Comparison of ENCODE assay signal across 16 cellular contexts in genomic region chr6:156193381-156193780, GRCh38.
DNase-seq lines count a peak whose midpoint lies in the region; ATAC-seq and TF ChIP-seq lines count a peak whose summit lies in the region.
"Had no signal": no experiment of that assay in that cellular context is flagged by ENCODE, and none has a peak within 500 bp of the region (broad histone marks: within the 10 kb centered on the region; RNA-seq: fewer than 3 reads in every experiment).

No MANE protein-coding gene starts in this region.

- no peak for ATAC-seq in activated T-cell treated with anti-CD3 and anti-CD28 coated beads, Interleukin-2, amount 50 U/mL, for 72 hours (replicated peaks in 1 of 2)
- ATAC-seq in CD4-positive, alpha-beta T cell (ENCODE audit: poor library complexity), result no peak
- ATAC-seq in effector memory CD8-positive, alpha-beta T cell (replicated peaks), result peak; percentile 24
- ATAC-seq in GM21515 (IDR thresholded peaks at IDR 0.05; ENCODE audit: unreplicated experiment), result no peak
- ATAC-seq in GM21367 (IDR thresholded peaks at IDR 0.05; ENCODE audit: unreplicated experiment), result no peak
- ATAC-seq: HCT116 had no signal

- POLR2A ChIA-PET in CD4-positive, alpha-beta T cell (lab: Charles Lee), result no interaction called here

- intact Hi-C loops in CD4-positive, alpha-beta T cell (cut with DNase I, micrococcal nuclease), result loop anchor here in 1 of 2 experiments (10.0 kb wide), 1 partner anchor 201 kb away; no protein-coding TSS in a partner anchor

- CTCF ChIA-PET in CD4-positive, alpha-beta T cell (lab: Charles Lee), result no interaction called here

- DNase-seq in activated T-cell treated with anti-CD3 and anti-CD28 coated beads, Interleukin-2, amount 50 U/mL, for 72 hours, result no peak
- no peak for DNase-seq in activated T-cell treated with anti-CD3 and anti-CD28 coated beads, Interleukin-2, amount 50 U/mL, for 48 hours
- DNase-seq in CD4-positive, alpha-beta T cell, result no peak
- DNase-seq in NCI-H526 treated with DMSO at 0.1 percent for 48 hours (lab: John Stamatoyannopoulos, UW), result peak; percentile 62
- DNase-seq in effector memory CD8-positive, alpha-beta T cell, result no peak
- DNase-seq: DMS153, DMS79, GDM1, GOT3, H7, HFFc6 had no signal

- H3K9me3 Mint-ChIP-seq in activated T-cell treated with anti-CD3 and anti-CD28 coated beads, Interleukin-2, amount 50 U/mL, for 72 hours, result peaks cover 4 to 7% of the 10 kb centered on the region in 2 donors
- H3K9me3 Mint-ChIP-seq in CD4-positive, alpha-beta T cell, result peaks cover 3% of the 10 kb centered on the region
- peaks cover 2 to 7% of the 10 kb centered on the region in 2 donors for H3K9me3 Mint-ChIP-seq in effector memory CD8-positive, alpha-beta T cell

- H3K27ac Mint-ChIP-seq in activated T-cell treated with anti-CD3 and anti-CD28 coated beads, Interleukin-2, amount 50 U/mL, for 72 hours, result peak overlapping the region; percentile 27
- H3K27ac Mint-ChIP-seq in CD4-positive, alpha-beta T cell, result peak overlapping the region; percentile 71
- H3K27ac Mint-ChIP-seq in effector memory CD8-positive, alpha-beta T cell, result no peak overlapping the region
- H3K27ac Mint-ChIP-seq: B cell, HFFc6 had no signal

- H3K27me3 ChIP-seq in CD4-positive, alpha-beta T cell (ENCODE audit: control insufficient read depth, insufficient read depth, low read length), result no peaks in the 10 kb centered on the region
- H3K27me3 ChIP-seq: BLaER1 treated with 17β-estradiol and CSF1 and Interleukin-3, amounts not matched to agents 10 nM and 100 nM had no signal

- no peak overlapping the region for H3K4me3 Mint-ChIP-seq in activated T-cell treated with anti-CD3 and anti-CD28 coated beads, Interleukin-2, amount 50 U/mL, for 72 hours
- H3K4me3 Mint-ChIP-seq in CD4-positive, alpha-beta T cell, result peak overlapping the region; percentile 36
- H3K4me3 Mint-ChIP-seq in effector memory CD8-positive, alpha-beta T cell, result no peak overlapping the region
- H3K4me3 Mint-ChIP-seq: B cell, HFFc6 had no signal

- no peak overlapping the region for H3K27ac ChIP-seq in CD4-positive, alpha-beta T cell (ENCODE audit: low read depth, low read length)
- H3K27ac ChIP-seq: BLaER1 treated with 17β-estradiol and CSF1 and Interleukin-3, amounts not matched to agents 10 nM and 100 nM had no signal

- no peaks in the 10 kb centered on the region for H3K9me3 ChIP-seq in CD4-positive, alpha-beta T cell (ENCODE audit: control insufficient read depth, low read length)

- peaks cover 0 to 7% of the 10 kb centered on the region in 2 donors for H3K36me3 Mint-ChIP-seq in activated T-cell treated with anti-CD3 and anti-CD28 coated beads, Interleukin-2, amount 50 U/mL, for 72 hours (ENCODE audit: insufficient read depth in 2 of 2)
- no peaks in the 10 kb centered on the region for H3K36me3 Mint-ChIP-seq in CD4-positive, alpha-beta T cell (ENCODE audit: low read depth)
- no peaks in the 10 kb centered on the region for H3K36me3 Mint-ChIP-seq in effector memory CD8-positive, alpha-beta T cell (ENCODE audit: insufficient read depth)

- H3K4me1 Mint-ChIP-seq in activated T-cell treated with anti-CD3 and anti-CD28 coated beads, Interleukin-2, amount 50 U/mL, for 72 hours (ENCODE audit: low read depth), result peaks cover 26% of the 10 kb centered on the region
- H3K4me1 Mint-ChIP-seq in CD4-positive, alpha-beta T cell (ENCODE audit: low read depth), result peaks cover 38% of the 10 kb centered on the region
- H3K4me1 Mint-ChIP-seq in effector memory CD8-positive, alpha-beta T cell (ENCODE audit: low read depth in 2 of 2), result peaks cover 0 to 4% of the 10 kb centered on the region in 2 donors

- no peak for TF ChIP-seq CTCF in CD4-positive, alpha-beta T cell (IDR thresholded peaks at IDR 0.05)

- H3K27me3 Mint-ChIP-seq in activated T-cell treated with anti-CD3 and anti-CD28 coated beads, Interleukin-2, amount 50 U/mL, for 72 hours (ENCODE audit: low read depth), result peaks cover 9% of the 10 kb centered on the region
- H3K27me3 Mint-ChIP-seq in CD4-positive, alpha-beta T cell, result no peaks in the 10 kb centered on the region
- H3K27me3 Mint-ChIP-seq in effector memory CD8-positive, alpha-beta T cell, result no peaks in the 10 kb centered on the region

Comparison
In these comparisons a context has a peak if more than half of its experiments do, and no peak if none do; other contexts are left out.
1. H3K27ac Mint-ChIP-seq: peak in activated T-cell treated with anti-CD3 and anti-CD28 coated beads, Interleukin-2, amount 50 U/mL, for 72 hours (single experiment) and CD4-positive, alpha-beta T cell (single experiment); none in effector memory CD8-positive, alpha-beta T cell (0 of 2).